Comparison of ENCODE assay signal across 8 cellular contexts in the genomic region with DNA sequence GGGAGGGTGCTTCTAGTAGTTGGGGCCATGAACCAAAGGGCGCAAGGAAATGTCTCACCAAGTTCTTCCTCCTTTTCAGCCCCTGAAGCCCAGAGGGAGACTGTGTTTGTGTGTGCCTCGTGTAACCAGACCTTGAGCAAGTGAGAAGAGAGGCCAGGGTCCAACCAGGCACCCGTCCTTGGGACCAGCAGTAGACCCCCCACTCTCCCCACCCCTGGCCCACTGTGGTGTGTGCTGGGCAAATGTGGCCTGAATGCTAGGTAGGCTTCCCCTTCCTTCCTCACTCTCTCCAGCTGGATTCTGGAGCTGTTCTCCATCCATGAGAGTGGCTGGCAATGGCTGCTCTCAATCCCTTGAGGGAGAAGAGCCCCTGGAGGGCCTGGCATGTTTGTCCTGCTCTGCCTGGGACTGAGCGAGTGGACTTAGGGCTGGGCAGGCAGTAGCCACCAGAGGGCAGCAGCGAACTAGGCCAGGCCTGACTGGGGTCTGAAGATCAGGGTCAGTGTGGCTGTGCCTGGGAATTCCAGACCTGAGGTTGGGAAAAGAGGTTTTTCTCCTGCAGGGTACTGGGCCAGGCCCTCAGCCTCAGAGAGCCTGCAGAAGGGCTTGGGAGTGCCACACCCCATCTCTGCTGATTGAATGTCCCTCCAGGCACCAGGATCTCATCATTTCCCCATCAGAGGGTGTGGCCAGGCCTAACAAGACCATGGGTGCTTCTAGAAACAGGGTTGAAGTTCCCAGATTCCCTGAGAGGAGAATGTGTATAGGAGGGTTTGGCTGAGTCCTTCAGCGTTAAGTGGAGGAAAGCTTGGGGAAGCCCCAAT. TPM values are rescaled to one million over a fixed set of nuclear protein-coding genes. Genes with fewer than 3 reads are reported as not detected.
A peak's percentile ranks its signal among the peaks of the same experiment; 100 is the strongest.
DNase-seq lines count a peak whose midpoint lies in the region; ATAC-seq and TF ChIP-seq lines count a peak whose summit lies in the region.

No MANE protein-coding gene starts in this region.

- H3K36me3 Mint-ChIP-seq in GM23338 (ENCODE audit: low read depth): peaks cover 53% of the 10 kb centered on the region
- peaks cover 36% of the 10 kb centered on the region for H3K36me3 Mint-ChIP-seq in activated CD8-positive, alpha-beta T cell treated with anti-CD3 and anti-CD28 coated beads, Interleukin-2, amount 10 ng/mL, durations not matched to agents 7 days and 5 days (ENCODE audit: low read depth)
- peaks cover 0 to 51% (median 10%) of the 10 kb centered on the region in 5 donors for H3K36me3 Mint-ChIP-seq in naive thymus-derived CD4-positive, alpha-beta T cell

- H3K36me3 ChIP-seq in GM23338 (ENCODE audit: insufficient read depth): peaks cover 15% of the 10 kb centered on the region; the same call in 1 of the 2 replicates
- H3K36me3 ChIP-seq in naive thymus-derived CD4-positive, alpha-beta T cell (ENCODE audit: control insufficient read depth in 2 of 3, insufficient read depth in 3 of 3, low read length in 3 of 3): peaks cover 6 to 70% (median 10%) of the 10 kb centered on the region in 3 experiments
- peaks cover 39 to 85% (median 76%) of the 10 kb centered on the region in 3 donors for H3K36me3 ChIP-seq in tibial artery

- no peak overlapping the region for H2AFZ ChIP-seq in GM23338

- POLR2A ChIA-PET in activated CD8-positive, alpha-beta T cell treated with anti-CD3 and anti-CD28 coated beads, Interleukin-2, amount 10 ng/mL, durations not matched to agents 7 days and 5 days (lab: Charles Lee): no interaction called here
- POLR2A ChIA-PET in naive thymus-derived CD4-positive, alpha-beta T cell (lab: Charles Lee): interaction anchor here (0.7 to 1.4 kb wide), 3 partner anchors 20 to 110 kb away, joined by 3 read pairs; a partner anchor contains a TSS

- intact Hi-C loops in naive thymus-derived CD4-positive, alpha-beta T cell (cut with micrococcal nuclease): loop anchor here (1.0 to 2.0 kb wide), 3 partner anchors 33 to 285 kb away; no protein-coding TSS in a partner anchor
- intact Hi-C loops in tibial artery (cut with DNase I; ENCODE audit: low total_unique reads): no loop called here

- no peaks in the 10 kb centered on the region for H3F3A ChIP-seq in GM23338 (replicated peaks; ENCODE audit: low read depth)

- H3K27ac Mint-ChIP-seq in GM23338: peak overlapping the region; percentile 70; the same call in 1 of the 2 replicates
- no peak overlapping the region for H3K27ac Mint-ChIP-seq in activated CD8-positive, alpha-beta T cell treated with anti-CD3 and anti-CD28 coated beads, Interleukin-2, amount 10 ng/mL, durations not matched to agents 7 days and 5 days
- H3K27ac Mint-ChIP-seq in naive thymus-derived CD4-positive, alpha-beta T cell: peak overlapping the region in 2 of 9 donors; percentile 21 to 30

- H3K4me1 Mint-ChIP-seq in GM23338: peaks cover 24% of the 10 kb centered on the region
- peaks cover under 1% of the 10 kb centered on the region for H3K4me1 Mint-ChIP-seq in activated CD8-positive, alpha-beta T cell treated with anti-CD3 and anti-CD28 coated beads, Interleukin-2, amount 10 ng/mL, durations not matched to agents 7 days and 5 days (ENCODE audit: low read depth)
- peaks cover 0 to 4% (median 0%) of the 10 kb centered on the region in 7 donors for H3K4me1 Mint-ChIP-seq in naive thymus-derived CD4-positive, alpha-beta T cell

- ATAC-seq in GM23338 (peak; percentile 85), esophagus mucosa (peak; percentile 62), GM18858 (IDR thresholded peaks at IDR 0.05; ENCODE audit: unreplicated experiment) (no peak)
- peak; percentile 82 for ATAC-seq in activated CD8-positive, alpha-beta T cell treated with anti-CD3 and anti-CD28 coated beads, Interleukin-2, amount 10 ng/mL, durations not matched to agents 7 days and 5 days
- ATAC-seq in naive thymus-derived CD4-positive, alpha-beta T cell: peak; percentile 74

- peak in 12 of 14 donors; percentile 8 to 68 (median 42) for DNase-seq in C1 segment of cervical spinal cord (lab: John Stamatoyannopoulos, UW)
- peak; percentile 92 for DNase-seq in GM23338 (ENCODE audit: low spot score)
- DNase-seq in NCI-H446 treated with DMSO at 0.1 percent for 48 hours (lab: John Stamatoyannopoulos, UW): peak; percentile 13
- peak; percentile 68 for DNase-seq in activated CD8-positive, alpha-beta T cell treated with anti-CD3 and anti-CD28 coated beads, Interleukin-2, amount 10 ng/mL, durations not matched to agents 7 days and 5 days
- peak in 7 of 9 donors; percentile 23 to 57 (median 38) for DNase-seq in naive thymus-derived CD4-positive, alpha-beta T cell
- peak in 1 of 2 donors; percentile 36 for DNase-seq in tibial artery

- H3K27me3 ChIP-seq in GM23338 (ENCODE audit: insufficient read depth) (no peaks in the 10 kb centered on the region), tibial artery (no peaks in the 10 kb centered on the region)
- no peaks in the 10 kb centered on the region for H3K27me3 ChIP-seq in naive thymus-derived CD4-positive, alpha-beta T cell (ENCODE audit: control insufficient read depth in 2 of 2, insufficient read depth in 2 of 2, low read length in 2 of 2)

- H4K20me1 ChIP-seq in GM23338 (replicated peaks; ENCODE audit: insufficient read depth): no peaks in the 10 kb centered on the region; the same call in 1 of the 2 replicates

- CTCF ChIA-PET in activated CD8-positive, alpha-beta T cell treated with anti-CD3 and anti-CD28 coated beads, Interleukin-2, amount 10 ng/mL, durations not matched to agents 7 days and 5 days (lab: Charles Lee): interaction anchor here (1.0 to 6.5 kb wide), 6 partner anchors 9 to 110 kb away, joined by 3 to 38 read pairs (median 4); a partner anchor contains a TSS
- CTCF ChIA-PET in naive thymus-derived CD4-positive, alpha-beta T cell (lab: Charles Lee): interaction anchor here (0.7 to 4.5 kb wide), 7 partner anchors 21 to 338 kb away, joined by 3 to 33 read pairs (median 3); no protein-coding TSS in a partner anchor

- TF ChIP-seq CTCF in GM23338 (conservative IDR thresholded peaks at IDR 0.05; ENCODE audit: low read depth in 2 of 2) (peak; percentile 92 to 96), tibial artery (IDR thresholded peaks at IDR 0.05) (peak; percentile 55 to 75)

- no peak overlapping the region for H3K4me2 ChIP-seq in GM23338

- peaks cover 20% of the 10 kb centered on the region for H3K27me3 Mint-ChIP-seq in GM23338 (ENCODE audit: insufficient read depth, low read depth, poor library complexity)
- no peaks in the 10 kb centered on the region for H3K27me3 Mint-ChIP-seq in activated CD8-positive, alpha-beta T cell treated with anti-CD3 and anti-CD28 coated beads, Interleukin-2, amount 10 ng/mL, durations not matched to agents 7 days and 5 days (ENCODE audit: low read depth)
- H3K27me3 Mint-ChIP-seq in naive thymus-derived CD4-positive, alpha-beta T cell: no peaks in the 10 kb centered on the region

- H3K9me2 ChIP-seq in GM23338 (ENCODE audit: insufficient read depth): no peaks in the 10 kb centered on the region

- H3K9me3 Mint-ChIP-seq in GM23338: no peaks in the 10 kb centered on the region
- H3K9me3 Mint-ChIP-seq in activated CD8-positive, alpha-beta T cell treated with anti-CD3 and anti-CD28 coated beads, Interleukin-2, amount 10 ng/mL, durations not matched to agents 7 days and 5 days (ENCODE audit: insufficient read depth): no peaks in the 10 kb centered on the region
- H3K9me3 Mint-ChIP-seq in naive thymus-derived CD4-positive, alpha-beta T cell: no peaks in the 10 kb centered on the region

- H3K4me3 ChIP-seq in GM23338 (no peak overlapping the region), tibial artery (no peak overlapping the region)
- no peak overlapping the region for H3K4me3 ChIP-seq in naive thymus-derived CD4-positive, alpha-beta T cell (ENCODE audit: low read length)

- H3K4me3 Mint-ChIP-seq in GM23338: no peak overlapping the region
- no peak overlapping the region for H3K4me3 Mint-ChIP-seq in activated CD8-positive, alpha-beta T cell treated with anti-CD3 and anti-CD28 coated beads, Interleukin-2, amount 10 ng/mL, durations not matched to agents 7 days and 5 days
- H3K4me3 Mint-ChIP-seq in naive thymus-derived CD4-positive, alpha-beta T cell: no peak overlapping the region

- H3K4me1 ChIP-seq in GM23338 (ENCODE audit: insufficient read depth): peaks cover 7% of the 10 kb centered on the region; the same call in 1 of the 2 replicates
- no peaks in the 10 kb centered on the region for H3K4me1 ChIP-seq in naive thymus-derived CD4-positive, alpha-beta T cell (ENCODE audit: control insufficient read depth in 2 of 2, insufficient read depth in 2 of 2, low read length in 2 of 2)
- no peaks in the 10 kb centered on the region for H3K4me1 ChIP-seq in tibial artery

- H3K9me3 ChIP-seq in naive thymus-derived CD4-positive, alpha-beta T cell (ENCODE audit: control insufficient read depth in 2 of 3, low read length in 3 of 3): no peaks in the 10 kb centered on the region
- H3K9me3 ChIP-seq in tibial artery: no peaks in the 10 kb centered on the region

- no peaks in the 10 kb centered on the region for H3K79me2 ChIP-seq in GM23338 (replicated peaks; ENCODE audit: insufficient read depth)

- H3K27ac ChIP-seq in GM23338 (ENCODE audit: low read depth) (no peak overlapping the region), tibial artery (no peak overlapping the region)
- H3K27ac ChIP-seq in naive thymus-derived CD4-positive, alpha-beta T cell (ENCODE audit: low read depth, low read length): no peak overlapping the region

RNA-seq across cellular contexts. Expression of a gene that starts 12.4 kb away (rescaled TPM):
- 3.5 and 5.1 TPM in 2 replicates for total RNA-seq in GM23338 (2014; rRNA removed; shearing (Covaris generic))
- 2.4 and 3.4 TPM in 2 replicates for polyA plus RNA-seq in GM23338 (2016; fragmentation: Nextera tagmentation; extraction: Ambion mirVana)
- under 1 TPM; 0.24 to 0.42 TPM for total RNA-seq in activated CD8-positive, alpha-beta T cell treated with anti-CD3 and anti-CD28 coated beads, Interleukin-2, amount 10 ng/mL, durations not matched to agents 7 days and 5 days
- not detected for total RNA-seq in esophagus mucosa
- under 1 TPM in 2 of 5 experiments, not detected in 3; 0.43 to 0.46 TPM for total RNA-seq in naive thymus-derived CD4-positive, alpha-beta T cell
- 1 to 10 TPM in 1 of 2 donors, not detected in 1; 1.0 TPM for polyA plus RNA-seq in naive thymus-derived CD4-positive, alpha-beta T cell

RNA-seq across cellular contexts. Expression of a gene that starts 22.4 kb away (rescaled TPM):
- 20.7 and 25.8 TPM in 2 replicates for total RNA-seq in GM23338 (2014; rRNA removed; shearing (Covaris generic))
- 13.3 and 15.0 TPM in 2 replicates for polyA plus RNA-seq in GM23338 (2016; fragmentation: Nextera tagmentation; extraction: Ambion mirVana)
- 10 to 100 TPM; 23.8 to 27.3 TPM for total RNA-seq in activated CD8-positive, alpha-beta T cell treated with anti-CD3 and anti-CD28 coated beads, Interleukin-2, amount 10 ng/mL, durations not matched to agents 7 days and 5 days
- 10.7 TPM for total RNA-seq in esophagus mucosa
- total RNA-seq in naive thymus-derived CD4-positive, alpha-beta T cell: 10 to 100 TPM; 31.0 to 68.8 (median 61.8) TPM
- polyA plus RNA-seq in naive thymus-derived CD4-positive, alpha-beta T cell: 10 to 100 TPM; 32.9 to 41.0 TPM

RNA-seq across cellular contexts. Expression of a gene that starts 45.8 kb away (rescaled TPM):
- 19.3 and 23.7 TPM in 2 replicates for total RNA-seq in GM23338 (2014; rRNA removed; shearing (Covaris generic))
- 7.3 and 8.7 TPM in 2 replicates for polyA plus RNA-seq in GM23338 (2016; fragmentation: Nextera tagmentation; extraction: Ambion mirVana)
- 1 to 10 TPM; 2.2 to 2.4 TPM for total RNA-seq in activated CD8-positive, alpha-beta T cell treated with anti-CD3 and anti-CD28 coated beads, Interleukin-2, amount 10 ng/mL, durations not matched to agents 7 days and 5 days
- 12.1 TPM for total RNA-seq in esophagus mucosa
- 1 to 10 TPM in 4 of 5 experiments, under 1 TPM in 1; 0.62 to 5.0 (median 2.3) TPM for total RNA-seq in naive thymus-derived CD4-positive, alpha-beta T cell
- polyA plus RNA-seq in naive thymus-derived CD4-positive, alpha-beta T cell: under 1 TPM; 0.07 to 0.09 TPM
